11 cellular contexts compared by ENCODE assay signal in genomic region chr1:54486864-54487263, GRCh38.
DNase-seq lines count a peak whose midpoint lies in the region; ATAC-seq, FAIRE-seq and TF ChIP-seq lines count a peak whose summit lies in the region.
"Had no signal": no experiment of that assay in that cellular context is flagged by ENCODE, and none has a peak within 500 bp of the region (broad histone marks: within the 10 kb centered on the region; RNA-seq: fewer than 3 reads in every experiment).

No MANE protein-coding gene starts in this region.

- no peaks in the 10 kb centered on the region for H3K36me3 ChIP-seq in astrocyte (ENCODE audit: insufficient read depth, low read length)
- H3K36me3 ChIP-seq in naive thymus-derived CD4-positive, alpha-beta T cell (ENCODE audit: control insufficient read depth in 2 of 3, insufficient read depth in 3 of 3, low read length in 3 of 3): no peaks in the 10 kb centered on the region

- H3K4me3 ChIP-seq in astrocyte (ENCODE audit: insufficient read depth, low read depth, low read length): no peak overlapping the region
- no peak overlapping the region for H3K4me3 ChIP-seq in naive thymus-derived CD4-positive, alpha-beta T cell (ENCODE audit: low read length)

- no peaks in the 10 kb centered on the region for H3K36me3 Mint-ChIP-seq in stimulated activated naive CD8-positive, alpha-beta T cell treated with anti-CD3 and anti-CD28 coated beads, Interleukin-15, Interleukin-2, amounts not matched to agents 100 ng/mL and 50 ng/mL, for 24 hours (ENCODE audit: low read depth)
- H3K36me3 Mint-ChIP-seq in astrocyte (ENCODE audit: low read depth, unreplicated experiment): no peaks in the 10 kb centered on the region
- no peaks in the 10 kb centered on the region for H3K36me3 Mint-ChIP-seq in naive thymus-derived CD4-positive, alpha-beta T cell

- H3K27ac Mint-ChIP-seq in stimulated activated naive CD8-positive, alpha-beta T cell treated with anti-CD3 and anti-CD28 coated beads, Interleukin-15, Interleukin-2, amounts not matched to agents 100 ng/mL and 50 ng/mL, for 24 hours: no peak overlapping the region
- H3K27ac Mint-ChIP-seq in stimulated activated naive CD8-positive, alpha-beta T cell treated with anti-CD3 and anti-CD28 coated beads, Interleukin-15, amount 100 ng/mL, for 72 hours: no peak overlapping the region
- H3K27ac Mint-ChIP-seq in astrocyte (ENCODE audit: unreplicated experiment): no peak overlapping the region
- H3K27ac Mint-ChIP-seq in naive thymus-derived CD4-positive, alpha-beta T cell: peak overlapping the region in 8 of 9 donors; percentile 78 to 93 (median 87)

- TF ChIP-seq CTCF in astrocyte (IDR thresholded peaks at IDR 0.05; ENCODE audit: insufficient read depth, low read depth, low read length): no peak

- POLR2A ChIA-PET in naive thymus-derived CD4-positive, alpha-beta T cell (lab: Charles Lee): interaction anchor here (0.5 to 5.7 kb wide), 11 partner anchors 10 to 202 kb away, joined by 3 to 70 read pairs (median 9); partner anchors contain the start of gene SSBP3

- H4K20me1 ChIP-seq in astrocyte (ENCODE audit: insufficient read depth, low read length): no peaks in the 10 kb centered on the region

- H3K9me3 ChIP-seq in astrocyte (ENCODE audit: insufficient read depth, low read depth, low read length): no peaks in the 10 kb centered on the region
- H3K9me3 ChIP-seq in naive thymus-derived CD4-positive, alpha-beta T cell (ENCODE audit: control insufficient read depth in 2 of 3, low read length in 3 of 3): no peaks in the 10 kb centered on the region

- peak overlapping the region; percentile 99 for H3K4me2 ChIP-seq in astrocyte (ENCODE audit: low read length)

- peak overlapping the region; percentile 24 for H3K4me3 Mint-ChIP-seq in stimulated activated naive CD8-positive, alpha-beta T cell treated with anti-CD3 and anti-CD28 coated beads, Interleukin-15, Interleukin-2, amounts not matched to agents 100 ng/mL and 50 ng/mL, for 24 hours
- H3K4me3 Mint-ChIP-seq in stimulated activated naive CD8-positive, alpha-beta T cell treated with anti-CD3 and anti-CD28 coated beads, Interleukin-15, amount 100 ng/mL, for 72 hours: peak overlapping the region in 1 of 2 donors; percentile 96
- no peak overlapping the region for H3K4me3 Mint-ChIP-seq in astrocyte (ENCODE audit: unreplicated experiment)
- peak overlapping the region; percentile 5 to 95 (median 88) for H3K4me3 Mint-ChIP-seq in naive thymus-derived CD4-positive, alpha-beta T cell

- DNase-seq in stimulated activated naive CD8-positive, alpha-beta T cell treated with anti-CD3 and anti-CD28 coated beads, Interleukin-15, amount 100 ng/mL, for 72 hours: no peak
- DNase-seq in astrocyte (ENCODE audit: low read depth) (no peak), HK-2 (ENCODE audit: unreplicated experiment) (no peak), CD1c-positive myeloid dendritic cell (ENCODE audit: extremely low spot score) (no peak)
- DNase-seq in naive thymus-derived CD4-positive, alpha-beta T cell: no peak
- DNase-seq: activated CD4-positive, CD25-positive, alpha-beta regulatory T cell treated with anti-CD3 and anti-CD28 coated beads, Interleukin-2, amount 50 U/mL, for 72 hours had no signal

- H3K27me3 Mint-ChIP-seq in stimulated activated naive CD8-positive, alpha-beta T cell treated with anti-CD3 and anti-CD28 coated beads, Interleukin-15, Interleukin-2, amounts not matched to agents 100 ng/mL and 50 ng/mL, for 24 hours: peaks cover 12% of the 10 kb centered on the region
- peaks cover 28% of the 10 kb centered on the region for H3K27me3 Mint-ChIP-seq in stimulated activated naive CD8-positive, alpha-beta T cell treated with anti-CD3 and anti-CD28 coated beads, Interleukin-15, amount 100 ng/mL, for 72 hours
- peaks cover 19% of the 10 kb centered on the region for H3K27me3 Mint-ChIP-seq in astrocyte (ENCODE audit: low read depth, unreplicated experiment)
- peaks cover 0 to 37% (median 0%) of the 10 kb centered on the region in 5 donors for H3K27me3 Mint-ChIP-seq in naive thymus-derived CD4-positive, alpha-beta T cell

- peaks cover 41% of the 10 kb centered on the region for H3K4me1 Mint-ChIP-seq in stimulated activated naive CD8-positive, alpha-beta T cell treated with anti-CD3 and anti-CD28 coated beads, Interleukin-15, Interleukin-2, amounts not matched to agents 100 ng/mL and 50 ng/mL, for 24 hours (ENCODE audit: low read depth)
- peaks cover 50% of the 10 kb centered on the region for H3K4me1 Mint-ChIP-seq in stimulated activated naive CD8-positive, alpha-beta T cell treated with anti-CD3 and anti-CD28 coated beads, Interleukin-15, amount 100 ng/mL, for 72 hours
- H3K4me1 Mint-ChIP-seq in astrocyte (ENCODE audit: low read depth, unreplicated experiment): peaks cover 20% of the 10 kb centered on the region
- H3K4me1 Mint-ChIP-seq in naive thymus-derived CD4-positive, alpha-beta T cell: peaks cover 31 to 63% (median 48%) of the 10 kb centered on the region in 7 donors

- H3K4me1 ChIP-seq in astrocyte (ENCODE audit: insufficient read depth, low read length): peaks cover 20% of the 10 kb centered on the region
- H3K4me1 ChIP-seq in naive thymus-derived CD4-positive, alpha-beta T cell (ENCODE audit: control insufficient read depth in 2 of 2, insufficient read depth in 2 of 2, low read length in 2 of 2): peaks cover 25 to 33% of the 10 kb centered on the region in 2 donors

- no peaks in the 10 kb centered on the region for H3K79me2 ChIP-seq in astrocyte (ENCODE audit: insufficient read depth, low read length)

- ATAC-seq in stimulated activated naive CD8-positive, alpha-beta T cell treated with anti-CD3 and anti-CD28 coated beads, Interleukin-15, amount 100 ng/mL, for 72 hours: no peak
- no peak for ATAC-seq in naive thymus-derived CD4-positive, alpha-beta T cell
- ATAC-seq in HG03354 (IDR thresholded peaks at IDR 0.05; ENCODE audit: poor library complexity, severe bottlenecking, unreplicated experiment): no peak
- ATAC-seq in HG02678 (IDR thresholded peaks at IDR 0.05; ENCODE audit: unreplicated experiment): no peak

- no peaks in the 10 kb centered on the region for H3K9me3 Mint-ChIP-seq in stimulated activated naive CD8-positive, alpha-beta T cell treated with anti-CD3 and anti-CD28 coated beads, Interleukin-15, Interleukin-2, amounts not matched to agents 100 ng/mL and 50 ng/mL, for 24 hours
- no peaks in the 10 kb centered on the region for H3K9me3 Mint-ChIP-seq in stimulated activated naive CD8-positive, alpha-beta T cell treated with anti-CD3 and anti-CD28 coated beads, Interleukin-15, amount 100 ng/mL, for 72 hours
- H3K9me3 Mint-ChIP-seq in astrocyte (ENCODE audit: unreplicated experiment): no peaks in the 10 kb centered on the region
- no peaks in the 10 kb centered on the region for H3K9me3 Mint-ChIP-seq in naive thymus-derived CD4-positive, alpha-beta T cell

- H3K27ac ChIP-seq in astrocyte (ENCODE audit: low read depth, low read length): no peak overlapping the region
- H3K27ac ChIP-seq in naive thymus-derived CD4-positive, alpha-beta T cell (ENCODE audit: low read depth, low read length): peak overlapping the region; percentile 48

- intact Hi-C loops in naive thymus-derived CD4-positive, alpha-beta T cell (cut with micrococcal nuclease): loop anchor here (5.0 kb wide), 4 partner anchors 230 to 650 kb away; partner anchors contain the start of genes IFT25 (in 2 of the 2), LRRC42 (in 2 of the 2), NDC1 (in 1 of the 2) and TTC4 (in 1 of the 2)

- H3K9ac ChIP-seq in astrocyte (ENCODE audit: low read length): no peak overlapping the region

- CTCF ChIA-PET in naive thymus-derived CD4-positive, alpha-beta T cell (lab: Charles Lee): interaction anchor here (0.8 to 1.7 kb wide), 6 partner anchors 10 to 80 kb away, joined by 3 to 12 read pairs (median 5); partner anchors contain the start of gene SSBP3

- H3K27me3 ChIP-seq in astrocyte (ENCODE audit: insufficient read depth, low read length): peaks cover 3% of the 10 kb centered on the region
- no peaks in the 10 kb centered on the region for H3K27me3 ChIP-seq in naive thymus-derived CD4-positive, alpha-beta T cell (ENCODE audit: control insufficient read depth in 2 of 2, insufficient read depth in 2 of 2, low read length in 2 of 2)

- FAIRE-seq in astrocyte (lab: Jason Lieb, UNC): no peak
- FAIRE-seq: D721Med, frontal cortex had no signal

- no peak overlapping the region for H2AFZ ChIP-seq in astrocyte (ENCODE audit: low read depth, low read length)

Comparison
In these comparisons a context has a peak if more than half of its experiments do, and no peak if none do; other contexts are left out.
1. H3K27ac Mint-ChIP-seq: peak in naive thymus-derived CD4-positive, alpha-beta T cell (8 of 9); none in stimulated activated naive CD8-positive, alpha-beta T cell treated with anti-CD3 and anti-CD28 coated beads, Interleukin-15, Interleukin-2, amounts not matched to agents 100 ng/mL and 50 ng/mL, for 24 hours (single experiment), stimulated activated naive CD8-positive, alpha-beta T cell treated with anti-CD3 and anti-CD28 coated beads, Interleukin-15, amount 100 ng/mL, for 72 hours (0 of 2) and astrocyte (single experiment).